In genomic region chr6:80165143-80165542, GRCh38 we compare ENCODE assay signal across 8 cellular contexts. TPM values are rescaled to one million over a fixed set of nuclear protein-coding genes. Genes with fewer than 3 reads are reported as not detected.
DNase-seq lines count a peak whose midpoint lies in the region; ATAC-seq and TF ChIP-seq lines count a peak whose summit lies in the region.

No MANE protein-coding gene starts in this region.

- H3K36me3 ChIP-seq in neural progenitor cell, result peaks cover 3% of the 10 kb centered on the region

- H3K27me3 ChIP-seq in neural progenitor cell, result no peaks in the 10 kb centered on the region

- TF ChIP-seq CTCF in HFFc6 (IDR thresholded peaks at IDR 0.05), result no peak
- no peak for TF ChIP-seq CTCF in NB4 (IDR thresholded peaks at IDR 0.05; ENCODE audit: low read depth, low read length)
- TF ChIP-seq CTCF in fibroblast of villous mesenchyme (IDR thresholded peaks at IDR 0.05; ENCODE audit: insufficient read depth, low read depth, low read length), result no peak
- no peak for TF ChIP-seq CTCF in neural progenitor cell (IDR thresholded peaks at IDR 0.05)

- no peaks in the 10 kb centered on the region for H3K79me2 ChIP-seq in neural progenitor cell (ENCODE audit: low read depth)

- no peaks in the 10 kb centered on the region for H3F3A ChIP-seq in neural progenitor cell (ENCODE audit: low read depth)

- peaks cover 13% of the 10 kb centered on the region for H3K4me1 ChIP-seq in neural progenitor cell

- in situ Hi-C loops in KBM-7 (cut with MboI; ENCODE audit: low pct_unique_long_range_greater_than_20kb, low sequenced_read_pairs), result no loop called here

- no peak overlapping the region for H3K9ac ChIP-seq in neural progenitor cell

- TF ChIP-seq POLR2A in NB4 (IDR thresholded peaks at IDR 0.05; ENCODE audit: extremely low read depth, insufficient read length), result no peak

- no peaks in the 10 kb centered on the region for H3K9me3 Mint-ChIP-seq in HFFc6
- peaks cover 2% of the 10 kb centered on the region for H3K9me3 Mint-ChIP-seq in neural progenitor cell

- peak; percentile 94 for ATAC-seq in GM18517 (IDR thresholded peaks at IDR 0.05; ENCODE audit: unreplicated experiment)

- peak overlapping the region; percentile 24; the same call in 1 of the 2 replicates for H3K27ac Mint-ChIP-seq in HFFc6
- no peak overlapping the region for H3K27ac Mint-ChIP-seq in neural progenitor cell

- no peak overlapping the region for H3K4me3 Mint-ChIP-seq in HFFc6
- H3K4me3 Mint-ChIP-seq in neural progenitor cell, result no peak overlapping the region

- no peaks in the 10 kb centered on the region for H3K9me3 ChIP-seq in neural progenitor cell (ENCODE audit: low read depth)

- H3K27me3 Mint-ChIP-seq in HFFc6 (ENCODE audit: insufficient read depth) (no peaks in the 10 kb centered on the region), neural progenitor cell (ENCODE audit: insufficient read depth, low read depth) (no peaks in the 10 kb centered on the region)

- H3K4me1 Mint-ChIP-seq in HFFc6 (ENCODE audit: low read depth) (no peaks in the 10 kb centered on the region; the same call in 1 of the 2 replicates), neural progenitor cell (peaks cover 3% of the 10 kb centered on the region)

- no peaks in the 10 kb centered on the region for H3K36me3 Mint-ChIP-seq in HFFc6 (ENCODE audit: low read depth)
- H3K36me3 Mint-ChIP-seq in neural progenitor cell, result peaks cover 3% of the 10 kb centered on the region

- peaks cover 23% of the 10 kb centered on the region for H4K20me1 ChIP-seq in neural progenitor cell (ENCODE audit: low read depth)

- no peak overlapping the region for H3K4me2 ChIP-seq in neural progenitor cell

- H3K4me3 ChIP-seq in NB4 (ENCODE audit: low read depth, low read length) (no peak overlapping the region), fibroblast of villous mesenchyme (ENCODE audit: low read depth, low read length) (no peak overlapping the region), neural progenitor cell (no peak overlapping the region)

- no peak overlapping the region for H2AFZ ChIP-seq in neural progenitor cell (replicated peaks)

- DNase-seq in HFFc6, result no peak
- DNase-seq in NB4 (ENCODE audit: low read depth), result peak; percentile 71
- peak; percentile 56 for DNase-seq in fibroblast of villous mesenchyme (ENCODE audit: low read depth)
- DNase-seq in neural progenitor cell (ENCODE audit: low spot score), result no peak
- no peak for DNase-seq in KBM-7
- no peak for DNase-seq in NCI-H69 (lab: John Stamatoyannopoulos, UW)
- DNase-seq in T1000 (lab: John Stamatoyannopoulos, UW), result no peak

- H3K27ac ChIP-seq in neural progenitor cell, result no peak overlapping the region

RNA-seq across cellular contexts. Expression of gene BCKDHB, which starts 58.7 kb away (rescaled TPM):
- total RNA-seq in HFFc6 (2021; fragmentation: NEBNext Ultra II Directional; extraction: Animal tissue kit (Norgen Biotek cat#: 25700)), result 10 to 100 TPM; 16.7 to 20.2 (median 18.7) TPM
- total RNA-seq in fibroblast of villous mesenchyme (7.4 and 11.7 TPM in 2 replicates), neural progenitor cell (ENCODE audit: low replicate concordance) (48.2 and 48.5 TPM in 2 replicates)

Comparison
In these comparisons a context has a peak if more than half of its experiments do, and no peak if none do; other contexts are left out.
1. DNase-seq: peak in NB4 (single experiment) and fibroblast of villous mesenchyme (single experiment); none in HFFc6 (single experiment), neural progenitor cell (single experiment), KBM-7 (single experiment), NCI-H69 (single experiment) and T1000 (single experiment).